Comparison of ENCODE assay signal across 19 cellular contexts in the genomic region with DNA sequence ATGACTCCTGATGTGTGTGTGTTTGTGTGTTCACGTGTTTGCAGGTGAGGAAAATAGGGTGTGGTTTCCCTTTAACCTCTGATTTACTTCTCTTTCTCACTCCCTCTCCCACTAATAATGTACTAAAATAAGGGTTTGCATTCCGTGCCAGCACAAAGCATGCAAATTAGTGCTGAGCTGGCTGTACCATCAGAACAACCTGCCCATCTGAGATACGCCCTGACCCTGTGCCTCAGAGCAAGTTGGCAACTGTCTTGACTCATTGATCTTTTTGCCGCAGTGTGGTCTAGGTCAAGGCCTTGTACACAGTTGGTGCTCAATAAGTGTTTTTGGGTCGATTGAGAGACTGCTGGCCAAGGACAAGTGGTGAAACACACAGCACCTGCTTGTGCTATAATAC.
"Had no signal": no experiment of that assay in that cellular context is flagged by ENCODE, and none has a peak within 500 bp of the region (broad histone marks: within the 10 kb centered on the region; RNA-seq: fewer than 3 reads in every experiment).

No MANE protein-coding gene starts in this region.

- H3K4me1 Mint-ChIP-seq: nephron progenitor cell had no signal

- H3K4me3 Mint-ChIP-seq: nephron progenitor cell had no signal

- H3K27ac Mint-ChIP-seq: nephron progenitor cell had no signal

- FAIRE-seq: islet of Langerhans had no signal

- H3K4me1 ChIP-seq: heart left ventricle, psoas muscle, sigmoid colon, testis, tibial nerve had no signal

- H3K27ac ChIP-seq: heart left ventricle, psoas muscle, sigmoid colon, skin epidermis, testis, tibial nerve had no signal

- ATAC-seq: heart left ventricle; left lobe of liver; psoas muscle; stimulated activated naive CD8-positive, alpha-beta T cell treated with anti-CD3 and anti-CD28 coated beads, Interleukin-15, Interleukin-2, amounts not matched to agents 100 U/mL and 50 U/mL, for 24 hours had no signal

- H3K9me3 Mint-ChIP-seq: nephron progenitor cell had no signal

- DNase-seq: central memory CD4-positive, alpha-beta T cell; cortex of kidney; dorsolateral prefrontal cortex; effector CD8-positive, alpha-beta T cell; foreskin melanocyte; heart left ventricle; hypothalamus; kidney glomerular epithelial cell; mammary epithelial cell; nephron progenitor cell; psoas muscle; sigmoid colon; stimulated activated CD4-positive, alpha-beta T cell treated with anti-CD3 and anti-CD28 coated beads, Interleukin-12 subunit alpha, Interleukin-12 subunit beta, amount 100 ng/mL, for 4 hours; stimulated activated naive CD8-positive, alpha-beta T cell treated with anti-CD3 and anti-CD28 coated beads, Interleukin-15, Interleukin-2, amounts not matched to agents 100 U/mL and 50 U/mL, for 24 hours; testis had no signal

- H3K9me3 ChIP-seq: heart left ventricle, psoas muscle, sigmoid colon, testis, tibial nerve had no signal

- H3K4me3 ChIP-seq: dorsolateral prefrontal cortex, heart left ventricle, psoas muscle, sigmoid colon, skin epidermis, testis, tibial nerve had no signal
